16 cellular contexts compared by ENCODE assay signal in the genomic region with DNA sequence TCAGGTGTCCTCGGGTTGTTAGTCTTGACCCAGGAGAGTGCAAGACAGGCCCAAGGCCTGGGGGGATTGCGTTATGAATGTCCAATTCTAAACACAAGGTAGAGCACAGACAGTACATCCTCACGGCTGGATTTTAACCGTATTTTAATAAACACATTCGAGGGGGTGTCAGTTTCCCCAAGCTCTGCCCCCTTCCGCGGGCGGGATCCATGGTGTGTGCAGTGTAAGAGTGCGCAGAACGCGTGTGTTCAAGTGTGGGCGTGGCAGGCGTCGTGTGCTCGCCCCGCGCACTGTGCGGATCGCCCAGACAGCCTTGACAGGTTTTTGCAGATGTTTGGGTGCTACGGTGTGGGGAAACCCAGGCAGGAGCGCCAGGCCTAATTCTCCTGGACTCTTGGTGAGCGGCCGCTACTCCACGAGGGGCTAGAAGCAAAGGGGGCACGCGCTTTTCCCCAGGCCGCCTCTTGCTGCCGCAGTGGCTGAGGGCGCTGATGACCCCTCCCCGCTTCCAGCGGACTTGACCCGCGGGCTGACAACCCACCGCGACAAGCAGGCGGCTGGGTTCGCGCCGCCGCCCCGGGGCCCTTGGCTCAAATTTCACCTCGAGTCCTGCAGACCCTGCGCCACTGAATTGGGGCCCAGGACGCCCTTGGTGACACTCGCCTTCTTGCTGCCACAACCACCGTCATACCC. TPM values are rescaled to one million over a fixed set of nuclear protein-coding genes. Genes with fewer than 3 reads are reported as not detected.
A peak's percentile ranks its signal among the peaks of the same experiment; 100 is the strongest.
DNase-seq lines count a peak whose midpoint lies in the region; ATAC-seq lines count a peak whose summit lies in the region.
"Had no signal": no experiment of that assay in that cellular context is flagged by ENCODE, and none has a peak within 500 bp of the region (broad histone marks: within the 10 kb centered on the region; RNA-seq: fewer than 3 reads in every experiment).

No MANE protein-coding gene starts in this region.

- peaks cover 8% of the 10 kb centered on the region for H3K4me1 Mint-ChIP-seq in activated naive CD4-positive, alpha-beta T cell treated with anti-CD3 and anti-CD28 coated beads, Interleukin-2, amount 10 ng/mL, durations not matched to agents 7 days and 5 days
- peaks cover 21% of the 10 kb centered on the region for H3K4me1 Mint-ChIP-seq in activated T-helper 1 cell treated with anti-CD3 and anti-CD28 coated beads, Interleukin-12 subunit alpha, Interleukin-12 subunit beta, Interleukin-2, Interleukin-4 antibody, amounts not matched to agents 30 ng/mL and 10 ng/mL and 1 ng/mL, durations not matched to agents 14 hours and 24 hours and 36 hours (ENCODE audit: low read depth)
- peaks cover 9% of the 10 kb centered on the region for H3K4me1 Mint-ChIP-seq in stimulated activated memory B cell treated with anti-CD40 and anti-IgM and Interleukin-4, amounts not matched to agents 10 μg/mL and 1 μg/mL and 100 μg/mL, for 72 hours

- intact Hi-C loops in activated T-helper 1 cell treated with anti-CD3 and anti-CD28 coated beads, Interleukin-12 subunit alpha, Interleukin-12 subunit beta, Interleukin-2, Interleukin-4 antibody, amounts not matched to agents 30 ng/mL and 10 ng/mL and 1 ng/mL, durations not matched to agents 14 hours and 24 hours and 36 hours (cut with micrococcal nuclease) = loop anchor here (1.0 kb wide), 1 partner anchor 78 kb away; no protein-coding TSS in a partner anchor

- CTCF ChIA-PET in activated naive CD4-positive, alpha-beta T cell treated with anti-CD3 and anti-CD28 coated beads, Interleukin-2, amount 10 ng/mL, durations not matched to agents 7 days and 5 days (lab: Charles Lee) = interaction anchor here (1.1 kb wide), 1 partner anchor 34 kb away, joined by 3 read pairs; no protein-coding TSS in a partner anchor

- peak overlapping the region; percentile 76 for H3K27ac Mint-ChIP-seq in activated naive CD4-positive, alpha-beta T cell treated with anti-CD3 and anti-CD28 coated beads, Interleukin-2, amount 10 ng/mL, durations not matched to agents 7 days and 5 days
- H3K27ac Mint-ChIP-seq in activated T-helper 1 cell treated with anti-CD3 and anti-CD28 coated beads, Interleukin-12 subunit alpha, Interleukin-12 subunit beta, Interleukin-2, Interleukin-4 antibody, amounts not matched to agents 30 ng/mL and 10 ng/mL and 1 ng/mL, durations not matched to agents 14 hours and 24 hours and 36 hours = peak overlapping the region; percentile 72
- H3K27ac Mint-ChIP-seq in stimulated activated memory B cell treated with anti-CD40 and anti-IgM and Interleukin-4, amounts not matched to agents 10 μg/mL and 1 μg/mL and 100 μg/mL, for 72 hours = no peak overlapping the region

- no peak for ATAC-seq in stimulated activated memory B cell treated with anti-CD40 and anti-IgM and Interleukin-4, amounts not matched to agents 10 μg/mL and 1 μg/mL and 100 μg/mL, for 72 hours
- no peak for ATAC-seq in HG02981 (IDR thresholded peaks at IDR 0.05; ENCODE audit: unreplicated experiment)
- ATAC-seq: left colon had no signal

- no peaks in the 10 kb centered on the region for H3K36me3 Mint-ChIP-seq in activated naive CD4-positive, alpha-beta T cell treated with anti-CD3 and anti-CD28 coated beads, Interleukin-2, amount 10 ng/mL, durations not matched to agents 7 days and 5 days
- H3K36me3 Mint-ChIP-seq in activated T-helper 1 cell treated with anti-CD3 and anti-CD28 coated beads, Interleukin-12 subunit alpha, Interleukin-12 subunit beta, Interleukin-2, Interleukin-4 antibody, amounts not matched to agents 30 ng/mL and 10 ng/mL and 1 ng/mL, durations not matched to agents 14 hours and 24 hours and 36 hours (ENCODE audit: low read depth) = peaks cover 6% of the 10 kb centered on the region
- no peaks in the 10 kb centered on the region for H3K36me3 Mint-ChIP-seq in stimulated activated memory B cell treated with anti-CD40 and anti-IgM and Interleukin-4, amounts not matched to agents 10 μg/mL and 1 μg/mL and 100 μg/mL, for 72 hours

- no peaks in the 10 kb centered on the region for H3K9me3 Mint-ChIP-seq in activated naive CD4-positive, alpha-beta T cell treated with anti-CD3 and anti-CD28 coated beads, Interleukin-2, amount 10 ng/mL, durations not matched to agents 7 days and 5 days
- no peaks in the 10 kb centered on the region for H3K9me3 Mint-ChIP-seq in activated T-helper 1 cell treated with anti-CD3 and anti-CD28 coated beads, Interleukin-12 subunit alpha, Interleukin-12 subunit beta, Interleukin-2, Interleukin-4 antibody, amounts not matched to agents 30 ng/mL and 10 ng/mL and 1 ng/mL, durations not matched to agents 14 hours and 24 hours and 36 hours
- peaks cover 2% of the 10 kb centered on the region for H3K9me3 Mint-ChIP-seq in stimulated activated memory B cell treated with anti-CD40 and anti-IgM and Interleukin-4, amounts not matched to agents 10 μg/mL and 1 μg/mL and 100 μg/mL, for 72 hours

- DNase-seq in activated naive CD4-positive, alpha-beta T cell treated with anti-CD3 and anti-CD28 coated beads, Interleukin-2, amount 10 ng/mL, durations not matched to agents 7 days and 5 days = no peak
- DNase-seq in activated naive CD4-positive, alpha-beta T cell treated with Interleukin-2 at 50 U/mL for 16 hours = no peak
- DNase-seq in activated T-helper 1 cell treated with anti-CD3 and anti-CD28 coated beads, Interleukin-12 subunit alpha, Interleukin-12 subunit beta, Interleukin-2, Interleukin-4 antibody, amounts not matched to agents 30 ng/mL and 10 ng/mL and 1 ng/mL, durations not matched to agents 14 hours and 24 hours and 36 hours (ENCODE audit: low spot score) = no peak
- DNase-seq in iPS-NIHi7 (ENCODE audit: extremely low spot score) = peak; percentile 58
- DNase-seq in anterior cingulate cortex (lab: John Stamatoyannopoulos, UW) = no peak
- no peak for DNase-seq in cortex of kidney (lab: John Stamatoyannopoulos, UW)
- DNase-seq: EL, head of caudate nucleus, Kasumi-1, left colon, NCI-H1417 treated with DMSO at 0.1 percent for 48 hours, NCI-H345 had no signal

- H3K4me3 Mint-ChIP-seq in activated naive CD4-positive, alpha-beta T cell treated with anti-CD3 and anti-CD28 coated beads, Interleukin-2, amount 10 ng/mL, durations not matched to agents 7 days and 5 days = peak overlapping the region; percentile 35
- H3K4me3 Mint-ChIP-seq in activated T-helper 1 cell treated with anti-CD3 and anti-CD28 coated beads, Interleukin-12 subunit alpha, Interleukin-12 subunit beta, Interleukin-2, Interleukin-4 antibody, amounts not matched to agents 30 ng/mL and 10 ng/mL and 1 ng/mL, durations not matched to agents 14 hours and 24 hours and 36 hours = no peak overlapping the region
- peak overlapping the region; percentile 15 for H3K4me3 Mint-ChIP-seq in stimulated activated memory B cell treated with anti-CD40 and anti-IgM and Interleukin-4, amounts not matched to agents 10 μg/mL and 1 μg/mL and 100 μg/mL, for 72 hours

- peaks cover 94% of the 10 kb centered on the region for H3K27me3 Mint-ChIP-seq in activated naive CD4-positive, alpha-beta T cell treated with anti-CD3 and anti-CD28 coated beads, Interleukin-2, amount 10 ng/mL, durations not matched to agents 7 days and 5 days
- H3K27me3 Mint-ChIP-seq in activated T-helper 1 cell treated with anti-CD3 and anti-CD28 coated beads, Interleukin-12 subunit alpha, Interleukin-12 subunit beta, Interleukin-2, Interleukin-4 antibody, amounts not matched to agents 30 ng/mL and 10 ng/mL and 1 ng/mL, durations not matched to agents 14 hours and 24 hours and 36 hours (ENCODE audit: insufficient read depth) = peaks cover 83% of the 10 kb centered on the region
- peaks cover 81% of the 10 kb centered on the region for H3K27me3 Mint-ChIP-seq in stimulated activated memory B cell treated with anti-CD40 and anti-IgM and Interleukin-4, amounts not matched to agents 10 μg/mL and 1 μg/mL and 100 μg/mL, for 72 hours

RNA-seq across cellular contexts. Expression of gene DMRT3, which starts 6.0 kb away (rescaled TPM):
- not detected in 2 replicates for total RNA-seq in activated T-helper 1 cell treated with anti-CD3 and anti-CD28 coated beads, Interleukin-12 subunit alpha, Interleukin-12 subunit beta, Interleukin-2, Interleukin-4 antibody, amounts not matched to agents 30 ng/mL and 10 ng/mL and 1 ng/mL, durations not matched to agents 14 hours and 24 hours and 36 hours
- total RNA-seq: left colon, renal cortical epithelial cell, SJSA1 had no signal
